3 cellular contexts compared by ENCODE assay signal in genomic region chr15:66690912-66691311, GRCh38. TPM values are rescaled to one million over a fixed set of nuclear protein-coding genes. Genes with fewer than 3 reads are reported as not detected.
"Had no signal": no experiment of that assay in that cellular context is flagged by ENCODE, and none has a peak within 500 bp of the region (broad histone marks: within the 10 kb centered on the region; RNA-seq: fewer than 3 reads in every experiment).

No MANE protein-coding gene starts in this region.

RNA-seq across cellular contexts. Expression of gene SMAD6, which starts 11.1 kb away (rescaled TPM):
- total RNA-seq: foreskin keratinocyte had no signal
- polyA plus RNA-seq: immature natural killer cell; naive thymus-derived CD8-positive, alpha-beta T cell had no signal
